In genomic region chr5:32311404-32312193, GRCh38 we compare ENCODE assay signal across 1 cellular context.
A peak's percentile ranks its signal among the peaks of the same experiment; 100 is the strongest.
TF ChIP-seq lines count a peak whose summit lies in the region.

No MANE protein-coding gene starts in this region.

TF ChIP-seq in GM12878, 131 proteins besides CTCF, POLR2A, EP300 and RAD21 (continued from another document):
- TF ChIP-seq ZBTB4 (CRISPR knock-in tag; IDR thresholded peaks at IDR 0.05) = no peak
- TF ChIP-seq ETV6 (conservative IDR thresholded peaks at IDR 0.05 in 1 of 2, IDR thresholded peaks at IDR 0.05 in 1 of 2; ENCODE audit: borderline replicate concordance in 1 of 2, low read depth in 1 of 2) = no peak
- TF ChIP-seq CBX3 (IDR thresholded peaks at IDR 0.05; ENCODE audit: borderline replicate concordance, low read depth) = no peak
- 0 out of 3 replicates have a peak, but pooled peaks of 1 of the 2 experiments have one; percentile 12 for TF ChIP-seq EGR1 (IDR thresholded peaks at IDR 0.05; ENCODE audit: borderline replicate concordance in 1 of 2, low read depth in 2 of 2, low read length in 2 of 2)
- no peak for TF ChIP-seq ZBED1 (IDR thresholded peaks at IDR 0.05; ENCODE audit: borderline replicate concordance)
- TF ChIP-seq GATAD2B (conservative IDR thresholded peaks at IDR 0.05; ENCODE audit: low read depth) = no peak
- no peak for TF ChIP-seq PAX5 (IDR thresholded peaks at IDR 0.05; ENCODE audit: borderline replicate concordance, low read depth, low read length)
- no peak for TF ChIP-seq BACH1 (IDR thresholded peaks at IDR 0.05; ENCODE audit: borderline replicate concordance)
- no peak for TF ChIP-seq ELK1 (IDR thresholded peaks at IDR 0.05; ENCODE audit: low read depth, low read length)
- no peak for TF ChIP-seq IKZF1 (conservative IDR thresholded peaks at IDR 0.05)
- TF ChIP-seq RUNX3 (IDR thresholded peaks at IDR 0.05; ENCODE audit: low read length) = peak; percentile 6; the same call in 1 of the 2 replicates
- TF ChIP-seq TAF1 (IDR thresholded peaks at IDR 0.05; ENCODE audit: borderline replicate concordance, low read depth, low read length) = 0 out of 2 replicates have a peak, but pooled peaks have one; percentile 17
- TF ChIP-seq ASH2L (IDR thresholded peaks at IDR 0.05; ENCODE audit: borderline replicate concordance, low read depth) = no peak
- TF ChIP-seq HDAC2 (IDR thresholded peaks at IDR 0.05) = no peak
- peak; percentile 31; the same call in 1 of the 2 replicates for TF ChIP-seq RAD51 (IDR thresholded peaks at IDR 0.05)
- no peak for TF ChIP-seq MEF2A (IDR thresholded peaks at IDR 0.05; ENCODE audit: insufficient read depth, low read depth, low read length)
- TF ChIP-seq JUNB (IDR thresholded peaks at IDR 0.05) = no peak
- TF ChIP-seq IKZF2 (IDR thresholded peaks at IDR 0.05) = no peak
- TF ChIP-seq ZNF274 (IDR thresholded peaks at IDR 0.05; ENCODE audit: insufficient read depth, insufficient read length) = no peak
- no peak for TF ChIP-seq BRCA1 (IDR thresholded peaks at IDR 0.05; ENCODE audit: low read depth, low read length)
- no peak for TF ChIP-seq YY1 (IDR thresholded peaks at IDR 0.05; ENCODE audit: low read depth, low read length)
- no peak for TF ChIP-seq WRNIP1 (IDR thresholded peaks at IDR 0.05; ENCODE audit: borderline replicate concordance, low read depth, low read length)
- TF ChIP-seq, protein P1, sequence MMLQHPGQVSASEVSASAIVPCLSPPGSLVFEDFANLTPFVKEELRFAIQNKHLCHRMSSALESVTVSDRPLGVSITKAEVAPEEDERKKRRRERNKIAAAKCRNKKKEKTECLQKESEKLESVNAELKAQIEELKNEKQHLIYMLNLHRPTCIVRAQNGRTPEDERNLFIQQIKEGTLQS (IDR thresholded peaks at IDR 0.05; ENCODE audit: borderline replicate concordance, extremely low read depth, low read depth, low read length) = no peak
- no peak for TF ChIP-seq NFXL1 (IDR thresholded peaks at IDR 0.05; ENCODE audit: borderline replicate concordance)
- peak; percentile 52; the same call in 1 of the 2 replicates for TF ChIP-seq MXI1 (IDR thresholded peaks at IDR 0.05; ENCODE audit: low read depth, low read length)
- no peak for TF ChIP-seq ZBTB40 (IDR thresholded peaks at IDR 0.05; ENCODE audit: borderline replicate concordance)
